ENCODE assay signal across 1 cellular context in genomic region chr10:52779541-52780390, GRCh38.
A peak's percentile ranks its signal among the peaks of the same experiment; 100 is the strongest.
TF ChIP-seq lines count a peak whose summit lies in the region.

No MANE protein-coding gene starts in this region.

TF ChIP-seq in GM23338, 12 proteins besides CTCF, POLR2A, EP300 and RAD21 (continued from another document):
- TF ChIP-seq ZNF462 (CRISPR knock-in tag; IDR thresholded peaks at IDR 0.05): peak; percentile 93
TF ChIP-seq in GM23338: peak in this region for 2.
